Comparison of ENCODE assay signal across 7 cellular contexts in genomic region chr11:89342883-89343572, GRCh38.
A peak's percentile ranks its signal among the peaks of the same experiment; 100 is the strongest.
DNase-seq lines count a peak whose midpoint lies in the region; ATAC-seq and TF ChIP-seq lines count a peak whose summit lies in the region.
"Not testable (repeated sequence)": the region's sequence is repeated elsewhere in the genome, so short reads cannot be mapped to it uniquely, and the experiment has no call there.

No MANE protein-coding gene starts in this region.

- DNase-seq in adipocyte (ENCODE audit: low read depth) (peak; percentile 22), fibroblast of villous mesenchyme (ENCODE audit: low read depth) (peak; percentile 19), right cardiac atrium (peak; percentile 59 to 85 (median 63)), posterior vena cava (ENCODE audit: low spot score) (peak; percentile 81)
- not testable (repeated sequence) for DNase-seq in chondrocyte (ENCODE audit: low spot score); mesothelial cell of epicardium (ENCODE audit: low spot score in 2 of 2, unreplicated experiment in 2 of 2)

- H3K4me3 ChIP-seq in adipocyte (ENCODE audit: low read length): peak overlapping the region; percentile 44
- H3K4me3 ChIP-seq in fibroblast of villous mesenchyme (ENCODE audit: low read depth, low read length); right cardiac atrium (ENCODE audit: low read length); subcutaneous abdominal adipose tissue (ENCODE audit: low read depth in 1 of 5, low read length in 5 of 5): not testable (repeated sequence)

- H3K9ac ChIP-seq in adipocyte (ENCODE audit: low read length) (peak overlapping the region; percentile 23), subcutaneous abdominal adipose tissue (ENCODE audit: low read length in 5 of 5) (peak overlapping the region in 1 of 5 donors; percentile 56)

- peak; percentile 87 to 94 for ATAC-seq in right cardiac atrium

- 45% methylated on average over 3 of the region's 3 CpGs for WGBS in right cardiac atrium

- H3K36me3 ChIP-seq in adipocyte (ENCODE audit: control insufficient read depth, insufficient read depth, low read length, severe bottlenecking); subcutaneous abdominal adipose tissue (ENCODE audit: control insufficient read depth in 5 of 5, insufficient read depth in 5 of 5, low read length in 5 of 5): not testable (repeated sequence)

- peak overlapping the region; percentile 65 for H3K27ac Mint-ChIP-seq in chondrocyte (ENCODE audit: unreplicated experiment)
- H3K27ac Mint-ChIP-seq in mesothelial cell of epicardium: peak overlapping the region; percentile 43

- H3K9me3 ChIP-seq in adipocyte (ENCODE audit: control insufficient read depth, low read length); right cardiac atrium (ENCODE audit: control insufficient read depth, low read length); subcutaneous abdominal adipose tissue (ENCODE audit: control insufficient read depth in 5 of 5, low read length in 5 of 5): not testable (repeated sequence)

- not testable (repeated sequence) for H3K27ac ChIP-seq in right cardiac atrium (ENCODE audit: low read length)
- H3K27ac ChIP-seq in subcutaneous abdominal adipose tissue (ENCODE audit: low read depth, low read length): peak overlapping the region; percentile 68

- peaks cover 20% of the 10 kb centered on the region for H3K36me3 Mint-ChIP-seq in chondrocyte (ENCODE audit: low read depth)
- not testable (repeated sequence) for H3K36me3 Mint-ChIP-seq in mesothelial cell of epicardium

- intact Hi-C loops in right cardiac atrium (cut with DNase I); posterior vena cava (cut with DNase I): not testable (repeated sequence)

- not testable (repeated sequence) for H3K27me3 Mint-ChIP-seq in chondrocyte (ENCODE audit: low read depth); mesothelial cell of epicardium (ENCODE audit: low read depth)

- H3K9me3 Mint-ChIP-seq in chondrocyte (ENCODE audit: low read depth); mesothelial cell of epicardium: not testable (repeated sequence)

- H3K4me1 Mint-ChIP-seq in chondrocyte (ENCODE audit: low read depth): peaks cover 56% of the 10 kb centered on the region
- peaks cover 38% of the 10 kb centered on the region for H3K4me1 Mint-ChIP-seq in mesothelial cell of epicardium

- H3K4me1 ChIP-seq in adipocyte (ENCODE audit: control insufficient read depth, insufficient read depth, low read length) (peaks cover 35% of the 10 kb centered on the region), subcutaneous abdominal adipose tissue (ENCODE audit: control insufficient read depth in 5 of 5, insufficient read depth in 5 of 5, low read length in 5 of 5) (peaks cover 0 to 16% (median 6%) of the 10 kb centered on the region in 5 donors)
- H3K4me1 ChIP-seq in right cardiac atrium (ENCODE audit: control insufficient read depth, insufficient read depth, low read length): not testable (repeated sequence)

- not testable (repeated sequence) for H3K4me3 Mint-ChIP-seq in chondrocyte (ENCODE audit: unreplicated experiment); mesothelial cell of epicardium

- H3K27me3 ChIP-seq in adipocyte (replicated peaks; ENCODE audit: control insufficient read depth, insufficient read depth, low read length); right cardiac atrium (ENCODE audit: control insufficient read depth, insufficient read depth); subcutaneous abdominal adipose tissue (ENCODE audit: control insufficient read depth in 5 of 5, insufficient read depth in 4 of 5, low read length in 5 of 5): not testable (repeated sequence)

- not testable (repeated sequence) for TF ChIP-seq CTCF in chondrocyte (IDR thresholded peaks at IDR 0.05); fibroblast of villous mesenchyme (IDR thresholded peaks at IDR 0.05; ENCODE audit: insufficient read depth, low read depth, low read length); mesothelial cell of epicardium (IDR thresholded peaks at IDR 0.05; ENCODE audit: unreplicated experiment)
